18 cellular contexts compared by ENCODE assay signal in genomic region chr7:130982651-130983050, GRCh38.
DNase-seq lines count a peak whose midpoint lies in the region; ATAC-seq and TF ChIP-seq lines count a peak whose summit lies in the region.
"Had no signal": no experiment of that assay in that cellular context is flagged by ENCODE, and none has a peak within 500 bp of the region (broad histone marks: within the 10 kb centered on the region; RNA-seq: fewer than 3 reads in every experiment).

No MANE protein-coding gene starts in this region.

- no TSS peak for BruUV-seq in HCT116 (replicated peaks; lab: Mats Ljungman, UMichigan)

- H3K27me3 Mint-ChIP-seq in T-helper 17 cell, result no peaks in the 10 kb centered on the region
- H3K27me3 Mint-ChIP-seq: activated CD4-positive, alpha-beta T cell treated with anti-CD3 and anti-CD28 coated beads, Interleukin-2, amount 10 ng/mL, durations not matched to agents 24 days and 14 days had no signal

- CTCF ChIA-PET in HCT116 (lab: Charles Lee), result interaction anchor here (1.0 to 3.8 kb wide), 18 partner anchors 10 to 320 kb away, joined by 3 to 26 read pairs (median 4); no protein-coding TSS in a partner anchor

- no peak overlapping the region for H3K27ac Mint-ChIP-seq in T-helper 17 cell
- H3K27ac Mint-ChIP-seq: activated CD4-positive, alpha-beta T cell treated with anti-CD3 and anti-CD28 coated beads, Interleukin-2, amount 10 ng/mL, durations not matched to agents 24 days and 14 days; activated naive CD4-positive, alpha-beta T cell treated with anti-CD3 and anti-CD28 coated beads for 36 hours; nephron had no signal

- H3K36me3 Mint-ChIP-seq in T-helper 17 cell (ENCODE audit: low read depth), result peaks cover 12% of the 10 kb centered on the region

- H4K20me1 ChIP-seq in HCT116 (ENCODE audit: insufficient read depth), result no peaks in the 10 kb centered on the region

- no peaks in the 10 kb centered on the region; a peak in 1 of 4 replicates for H3K36me3 ChIP-seq in HCT116 (ENCODE audit: control insufficient read depth in 1 of 2, insufficient read depth in 2 of 2, low read length in 2 of 2)
- H3K36me3 ChIP-seq in lower lobe of right lung, result peaks cover 41% of the 10 kb centered on the region
- H3K36me3 ChIP-seq in transverse colon, result peaks cover 0 to 4% (median 0%) of the 10 kb centered on the region in 4 donors
- H3K36me3 ChIP-seq: ovary, WERI-Rb-1 had no signal

- peaks cover 43% of the 10 kb centered on the region for H3K79me2 ChIP-seq in HCT116 (ENCODE audit: insufficient read depth, low read length)

- H3K9ac ChIP-seq in HCT116 (ENCODE audit: low read length), result peak overlapping the region; percentile 10

- in situ Hi-C loops in transverse colon (cut with MboI; ENCODE audit: low pct_ligation_motif_present in 1 of 4, low pct_unique_long_range_greater_than_20kb in 1 of 4, low sequenced_read_pairs in 3 of 4), result no loop called here

- H3K9me3 ChIP-seq in HCT116 (ENCODE audit: control insufficient read depth in 1 of 2, insufficient read depth in 1 of 2, low read depth in 1 of 2, low read length in 2 of 2) (no peaks in the 10 kb centered on the region), T-helper 17 cell (ENCODE audit: control insufficient read depth, low read length, poor library complexity, severe bottlenecking) (no peaks in the 10 kb centered on the region), lower lobe of right lung (no peaks in the 10 kb centered on the region), transverse colon (no peaks in the 10 kb centered on the region)
- H3K9me3 ChIP-seq: ovary, thoracic aorta had no signal

- no peak for TF ChIP-seq RAD21 in HCT116 (IDR thresholded peaks at IDR 0.05; ENCODE audit: low read depth)

- TF ChIP-seq CTCF in HCT116 (IDR thresholded peaks at IDR 0.05 in 2 of 3, conservative IDR thresholded peaks at IDR 0.05 in 1 of 3; ENCODE audit: borderline replicate concordance in 1 of 3, insufficient read depth in 1 of 3, low read depth in 2 of 3, low read length in 2 of 3) (no peak), lower lobe of right lung (IDR thresholded peaks at IDR 0.05) (no peak), transverse colon (IDR thresholded peaks at IDR 0.05) (no peak)

- POLR2A ChIA-PET in HCT116 (lab: Charles Lee), result interaction anchor here (1.2 to 1.7 kb wide), 2 partner anchors 13 to 23 kb away, joined by 3 to 6 read pairs; no protein-coding TSS in a partner anchor

- WGBS in transverse colon (ENCODE audit: low coverage in 1 of 2), 2 donors, result 33 to 54% methylated on average over 3 of the region's 3 CpGs

- H3K4me1 ChIP-seq in HCT116 (ENCODE audit: control insufficient read depth in 1 of 2, insufficient read depth in 2 of 2, low read length in 2 of 2) (peaks cover 59 to 88% of the 10 kb centered on the region in 2 experiments), lower lobe of right lung (peaks cover 72% of the 10 kb centered on the region), transverse colon (peaks cover 24 to 71% (median 29%) of the 10 kb centered on the region in 4 donors)

- peak overlapping the region; percentile 7; the same call in 1 of the 2 replicates for H3K4me2 ChIP-seq in HCT116 (ENCODE audit: low read length)

- ATAC-seq in HCT116, result no peak
- peak; percentile 39 for ATAC-seq in T-helper 17 cell
- ATAC-seq in lower lobe of right lung, result no peak
- ATAC-seq in GM19035 (IDR thresholded peaks at IDR 0.05; ENCODE audit: unreplicated experiment), result no peak

- TF ChIP-seq EP300 in transverse colon (IDR thresholded peaks at IDR 0.05; ENCODE audit: low read depth), result no peak

- no peak overlapping the region for H3K4me3 Mint-ChIP-seq in T-helper 17 cell
- H3K4me3 Mint-ChIP-seq: activated CD4-positive, alpha-beta T cell treated with anti-CD3 and anti-CD28 coated beads, Interleukin-2, amount 10 ng/mL, durations not matched to agents 24 days and 14 days; activated naive CD4-positive, alpha-beta T cell treated with anti-CD3 and anti-CD28 coated beads for 36 hours; nephron had no signal

- peaks cover 43% of the 10 kb centered on the region for H3K4me1 Mint-ChIP-seq in T-helper 17 cell
- H3K4me1 Mint-ChIP-seq: nephron had no signal

- RAD21 ChIA-PET in HCT116 (lab: Charles Lee; ENCODE audit: low non-redundant PET in 1 of 2, low total read pairs in 2 of 2, uncharacterized antibody in 2 of 2, unreplicated experiment in 2 of 2), result interaction anchor here in 1 of 2 experiments (1.0 kb wide), 1 partner anchor 58 kb away, joined by 3 read pairs; no protein-coding TSS in a partner anchor

- TF ChIP-seq POLR2A in HCT116 (IDR thresholded peaks at IDR 0.05; ENCODE audit: borderline replicate concordance, extremely low read depth, insufficient read depth, insufficient read length) (no peak), transverse colon (IDR thresholded peaks at IDR 0.05) (no peak)

- H3K27me3 ChIP-seq in HCT116 (ENCODE audit: insufficient read depth, low read length), result no peaks in the 10 kb centered on the region
- H3K27me3 ChIP-seq in lower lobe of right lung (ENCODE audit: low read depth), result no peaks in the 10 kb centered on the region
- H3K27me3 ChIP-seq in transverse colon, result no peaks in the 10 kb centered on the region
- H3K27me3 ChIP-seq: ovary had no signal

- H3K27ac ChIP-seq in HCT116 (ENCODE audit: low read depth, low read length) (peak overlapping the region; percentile 67), lower lobe of right lung (peak overlapping the region; percentile 6), transverse colon (peak overlapping the region in 3 of 4 donors; percentile 6 to 49 (median 27))
- H3K27ac ChIP-seq: ovary, thoracic aorta, WERI-Rb-1 had no signal

- intact Hi-C loops in HCT116 (cut with micrococcal nuclease) (loop anchor here (1.0 kb wide), 1 partner anchor 58 kb away; no protein-coding TSS in a partner anchor), lower lobe of right lung (cut with DNase I) (no loop called here), transverse colon (cut with DNase I; ENCODE audit: low total_unique reads) (no loop called here)

- no peaks in the 10 kb centered on the region for H3K9me2 ChIP-seq in HCT116 (ENCODE audit: insufficient read depth)

- no peak overlapping the region for H2AFZ ChIP-seq in HCT116 (ENCODE audit: low read depth, low read length, poor library complexity, severe bottlenecking)

- H3K4me3 ChIP-seq in HCT116 (replicated peaks in 1 of 2; ENCODE audit: low read depth in 1 of 2, low read length in 2 of 2), result no peak overlapping the region
- no peak overlapping the region for H3K4me3 ChIP-seq in lower lobe of right lung
- H3K4me3 ChIP-seq in transverse colon, result no peak overlapping the region
- H3K4me3 ChIP-seq: ovary, thoracic aorta had no signal

- DNase-seq in HCT116 (ENCODE audit: low read depth, low spot score) (no peak), T-helper 17 cell (no peak), lower lobe of right lung (no peak), transverse colon (no peak), NCI-H2171 (lab: John Stamatoyannopoulos, UW) (no peak), cerebellar nuclear complex (lab: John Stamatoyannopoulos, UW) (no peak)
- DNase-seq: amygdala; GOT3; KG1; midbrain; ovary; stimulated activated CD4-positive, alpha-beta T cell treated with anti-CD3 and anti-CD28 coated beads, Interleukin-4, amount 100 ng/mL, for 24 hours had no signal

TF ChIP-seq in HCT116, 20 proteins besides CTCF, POLR2A, EP300 and RAD21:
- no peak for TF ChIP-seq EZH2 (IDR thresholded peaks at IDR 0.05)
- no peak for TF ChIP-seq SIN3A (IDR thresholded peaks at IDR 0.05; ENCODE audit: low read depth)
- TF ChIP-seq ELF1 (IDR thresholded peaks at IDR 0.05; ENCODE audit: borderline replicate concordance, low read depth), result no peak
- TF ChIP-seq YY1 (IDR thresholded peaks at IDR 0.05; ENCODE audit: extremely low read depth, insufficient replicate concordance, low read depth, low read length), result no peak
- no peak for TF ChIP-seq CEBPB (IDR thresholded peaks at IDR 0.05; ENCODE audit: low read depth)
- no peak for TF ChIP-seq POLR2AphosphoS5 (IDR thresholded peaks at IDR 0.05; ENCODE audit: low read depth, low read length)
- TF ChIP-seq EGR1 (IDR thresholded peaks at IDR 0.05; ENCODE audit: low read depth), result no peak
- TF ChIP-seq SRF (IDR thresholded peaks at IDR 0.05; ENCODE audit: low read depth), result no peak
- TF ChIP-seq JUND (IDR thresholded peaks at IDR 0.05), result no peak
- TF ChIP-seq, protein P1, sequence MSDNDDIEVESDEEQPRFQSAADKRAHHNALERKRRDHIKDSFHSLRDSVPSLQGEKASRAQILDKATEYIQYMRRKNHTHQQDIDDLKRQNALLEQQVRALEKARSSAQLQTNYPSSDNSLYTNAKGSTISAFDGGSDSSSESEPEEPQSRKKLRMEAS (IDR thresholded peaks at IDR 0.05), result no peak
- TF ChIP-seq EZH2phosphoT487 (IDR thresholded peaks at IDR 0.05; ENCODE audit: borderline replicate concordance), result no peak

Comparison
In these comparisons a context has a peak if more than half of its experiments do, and no peak if none do; other contexts are left out.
1. H3K27ac ChIP-seq: peak in every context shown above with its lines; median percentile 67 in HCT116; 27 in transverse colon; 6 in lower lobe of right lung.